In genomic region chr13:56338421-56338820, GRCh38 we compare ENCODE assay signal across 6 cellular contexts.
"Had no signal": no experiment of that assay in that cellular context is flagged by ENCODE, and none has a peak within 500 bp of the region (broad histone marks: within the 10 kb centered on the region; RNA-seq: fewer than 3 reads in every experiment).

No MANE protein-coding gene starts in this region.

- H3K4me1 Mint-ChIP-seq: IgD-negative memory B cell had no signal

- H3K27me3 Mint-ChIP-seq: IgD-negative memory B cell had no signal

- DNase-seq: IMR-90, KBM-7 had no signal

- H3K4me3 Mint-ChIP-seq: IgD-negative memory B cell had no signal

- ATAC-seq: HepG2, K562 had no signal

- H3K36me3 Mint-ChIP-seq: IgD-negative memory B cell had no signal

- H3K27ac ChIP-seq: HL-60 had no signal

- H3K4me3 ChIP-seq: K562 had no signal

- H3K27ac Mint-ChIP-seq: IgD-negative memory B cell had no signal
